In the genomic region with DNA sequence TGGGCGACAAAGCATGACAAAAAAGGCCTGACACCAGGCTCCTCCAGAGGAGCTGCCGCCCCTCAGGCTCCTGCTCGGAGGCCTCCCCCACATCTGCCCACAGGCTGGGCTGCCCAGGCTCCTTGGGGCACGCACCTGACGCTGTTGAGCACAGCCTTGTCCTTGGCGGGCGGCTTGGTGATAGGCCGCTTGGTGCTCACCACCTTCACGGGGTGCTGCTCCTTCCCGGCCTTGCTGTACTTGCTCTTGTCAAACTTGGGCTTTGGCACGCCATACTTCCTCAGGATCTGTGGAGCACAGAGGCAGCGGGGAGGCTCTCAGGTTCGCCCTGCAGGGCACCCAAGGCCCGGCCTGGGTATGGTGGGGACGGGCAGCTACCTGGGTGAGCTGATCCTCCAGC, we compare ENCODE assay signal across 1 cellular context.
TF ChIP-seq lines count a peak whose summit lies in the region.

No MANE protein-coding gene starts in this region.

TF ChIP-seq in GM23338, 12 proteins besides CTCF, POLR2A, EP300 and RAD21 (continued from another document):
- TF ChIP-seq, protein P1, sequence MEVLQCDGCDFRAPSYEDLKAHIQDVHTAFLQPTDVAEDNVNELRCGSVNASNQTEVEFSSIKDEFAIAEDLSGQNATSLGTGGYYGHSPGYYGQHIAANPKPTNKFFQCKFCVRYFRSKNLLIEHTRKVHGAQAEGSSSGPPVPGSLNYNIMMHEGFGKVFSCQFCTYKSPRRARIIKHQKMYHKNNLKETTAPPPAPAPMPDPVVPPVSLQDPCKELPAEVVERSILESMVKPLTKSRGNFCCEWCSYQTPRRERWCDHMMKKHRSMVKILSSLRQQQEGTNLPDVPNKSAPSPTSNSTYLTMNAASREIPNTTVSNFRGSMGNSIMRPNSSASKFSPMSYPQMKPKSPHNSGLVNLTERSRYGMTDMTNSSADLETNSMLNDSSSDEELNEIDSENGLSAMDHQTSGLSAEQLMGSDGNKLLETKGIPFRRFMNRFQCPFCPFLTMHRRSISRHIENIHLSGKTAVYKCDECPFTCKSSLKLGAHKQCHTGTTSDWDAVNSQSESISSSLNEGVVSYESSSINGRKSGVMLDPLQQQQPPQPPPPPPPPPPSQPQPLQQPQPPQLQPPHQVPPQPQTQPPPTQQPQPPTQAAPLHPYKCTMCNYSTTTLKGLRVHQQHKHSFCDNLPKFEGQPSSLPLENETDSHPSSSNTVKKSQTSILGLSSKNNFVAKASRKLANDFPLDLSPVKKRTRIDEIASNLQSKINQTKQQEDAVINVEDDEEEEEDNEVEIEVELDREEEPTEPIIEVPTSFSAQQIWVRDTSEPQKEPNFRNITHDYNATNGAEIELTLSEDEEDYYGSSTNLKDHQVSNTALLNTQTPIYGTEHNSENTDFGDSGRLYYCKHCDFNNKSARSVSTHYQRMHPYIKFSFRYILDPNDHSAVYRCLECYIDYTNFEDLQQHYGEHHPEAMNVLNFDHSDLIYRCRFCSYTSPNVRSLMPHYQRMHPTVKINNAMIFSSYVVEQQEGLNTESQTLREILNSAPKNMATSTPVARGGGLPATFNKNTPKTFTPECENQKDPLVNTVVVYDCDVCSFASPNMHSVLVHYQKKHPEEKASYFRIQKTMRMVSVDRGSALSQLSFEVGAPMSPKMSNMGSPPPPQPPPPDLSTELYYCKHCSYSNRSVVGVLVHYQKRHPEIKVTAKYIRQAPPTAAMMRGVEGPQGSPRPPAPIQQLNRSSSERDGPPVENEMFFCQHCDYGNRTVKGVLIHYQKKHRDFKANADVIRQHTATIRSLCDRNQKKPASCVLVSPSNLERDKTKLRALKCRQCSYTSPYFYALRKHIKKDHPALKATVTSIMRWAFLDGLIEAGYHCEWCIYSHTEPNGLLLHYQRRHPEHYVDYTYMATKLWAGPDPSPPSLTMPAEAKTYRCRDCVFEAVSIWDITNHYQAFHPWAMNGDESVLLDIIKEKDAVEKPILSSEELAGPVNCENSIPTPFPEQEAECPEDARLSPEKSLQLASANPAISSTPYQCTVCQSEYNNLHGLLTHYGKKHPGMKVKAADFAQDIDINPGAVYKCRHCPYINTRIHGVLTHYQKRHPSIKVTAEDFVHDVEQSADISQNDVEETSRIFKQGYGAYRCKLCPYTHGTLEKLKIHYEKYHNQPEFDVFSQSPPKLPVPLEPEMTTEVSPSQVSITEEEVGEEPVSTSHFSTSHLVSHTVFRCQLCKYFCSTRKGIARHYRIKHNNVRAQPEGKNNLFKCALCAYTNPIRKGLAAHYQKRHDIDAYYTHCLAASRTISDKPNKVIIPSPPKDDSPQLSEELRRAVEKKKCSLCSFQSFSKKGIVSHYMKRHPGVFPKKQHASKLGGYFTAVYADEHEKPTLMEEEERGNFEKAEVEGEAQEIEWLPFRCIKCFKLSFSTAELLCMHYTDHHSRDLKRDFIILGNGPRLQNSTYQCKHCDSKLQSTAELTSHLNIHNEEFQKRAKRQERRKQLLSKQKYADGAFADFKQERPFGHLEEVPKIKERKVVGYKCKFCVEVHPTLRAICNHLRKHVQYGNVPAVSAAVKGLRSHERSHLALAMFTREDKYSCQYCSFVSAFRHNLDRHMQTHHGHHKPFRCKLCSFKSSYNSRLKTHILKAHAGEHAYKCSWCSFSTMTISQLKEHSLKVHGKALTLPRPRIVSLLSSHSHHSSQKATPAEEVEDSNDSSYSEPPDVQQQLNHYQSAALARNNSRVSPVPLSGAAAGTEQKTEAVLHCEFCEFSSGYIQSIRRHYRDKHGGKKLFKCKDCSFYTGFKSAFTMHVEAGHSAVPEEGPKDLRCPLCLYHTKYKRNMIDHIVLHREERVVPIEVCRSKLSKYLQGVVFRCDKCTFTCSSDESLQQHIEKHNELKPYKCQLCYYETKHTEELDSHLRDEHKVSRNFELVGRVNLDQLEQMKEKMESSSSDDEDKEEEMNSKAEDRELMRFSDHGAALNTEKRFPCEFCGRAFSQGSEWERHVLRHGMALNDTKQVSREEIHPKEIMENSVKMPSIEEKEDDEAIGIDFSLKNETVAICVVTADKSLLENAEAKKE (CRISPR knock-in tag; IDR thresholded peaks at IDR 0.05), result no peak
- TF ChIP-seq EZH2 (IDR thresholded peaks at IDR 0.05; ENCODE audit: low read depth, unreplicated experiment) (no peak), ZNF114 (CRISPR knock-in tag; IDR thresholded peaks at IDR 0.05) (no peak), POLR2AphosphoS5 (IDR thresholded peaks at IDR 0.05; ENCODE audit: low read depth) (no peak), EZH2phosphoT487 (IDR thresholded peaks at IDR 0.05; ENCODE audit: unreplicated experiment) (no peak), JUNB (IDR thresholded peaks at IDR 0.05; ENCODE audit: unreplicated experiment) (no peak), STAT1 (IDR thresholded peaks at IDR 0.05; ENCODE audit: unreplicated experiment) (no peak), NANOG (IDR thresholded peaks at IDR 0.05; ENCODE audit: borderline replicate concordance) (no peak)
- TF ChIP-seq, protein P2, sequence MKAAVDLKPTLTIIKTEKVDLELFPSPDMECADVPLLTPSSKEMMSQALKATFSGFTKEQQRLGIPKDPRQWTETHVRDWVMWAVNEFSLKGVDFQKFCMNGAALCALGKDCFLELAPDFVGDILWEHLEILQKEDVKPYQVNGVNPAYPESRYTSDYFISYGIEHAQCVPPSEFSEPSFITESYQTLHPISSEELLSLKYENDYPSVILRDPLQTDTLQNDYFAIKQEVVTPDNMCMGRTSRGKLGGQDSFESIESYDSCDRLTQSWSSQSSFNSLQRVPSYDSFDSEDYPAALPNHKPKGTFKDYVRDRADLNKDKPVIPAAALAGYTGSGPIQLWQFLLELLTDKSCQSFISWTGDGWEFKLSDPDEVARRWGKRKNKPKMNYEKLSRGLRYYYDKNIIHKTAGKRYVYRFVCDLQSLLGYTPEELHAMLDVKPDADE (IDR thresholded peaks at IDR 0.05), result no peak
